ENCODE assay signal across 1 cellular context in the genomic region with DNA sequence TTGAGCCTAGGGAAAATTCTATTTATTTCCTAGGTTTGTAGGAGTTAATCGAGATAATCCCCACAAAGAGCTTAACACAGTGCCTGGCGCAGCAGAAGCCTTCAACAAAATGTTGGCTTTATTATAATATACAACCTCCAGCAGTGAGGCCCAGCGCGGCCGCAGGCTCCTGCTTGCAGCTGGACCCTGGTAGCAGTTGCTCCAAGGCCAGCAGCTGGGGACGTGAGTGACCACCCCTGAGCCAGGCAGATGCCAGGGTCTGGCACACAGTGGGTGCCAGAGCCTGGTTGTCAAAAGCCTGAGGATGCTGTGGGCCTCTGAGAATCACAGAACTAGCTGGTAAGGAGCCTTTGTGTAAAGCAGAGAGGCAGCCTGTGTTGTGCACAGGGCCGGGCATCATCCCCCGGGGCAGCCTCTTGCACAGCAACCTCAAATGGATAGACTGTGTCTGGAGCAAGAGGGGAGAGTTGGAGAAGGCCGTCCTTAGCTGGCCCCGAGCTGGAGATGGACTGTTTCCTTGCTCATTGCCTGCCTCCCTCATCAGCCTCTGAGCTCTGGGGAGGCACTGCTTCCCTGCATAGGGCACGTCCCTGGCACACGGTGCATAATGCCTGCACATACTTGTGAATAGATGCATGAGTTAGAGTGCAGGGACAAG.
TF ChIP-seq lines count a peak whose summit lies in the region.

No MANE protein-coding gene starts in this region.

TF ChIP-seq in H1, 55 proteins besides CTCF, POLR2A, EP300 and RAD21:
- TF ChIP-seq RXRA (IDR thresholded peaks at IDR 0.05; ENCODE audit: insufficient read depth, low read depth, low read length): no peak
TF ChIP-seq in H1: peak in this region for 0.
